1 cellular context compared by ENCODE assay signal in the genomic region with DNA sequence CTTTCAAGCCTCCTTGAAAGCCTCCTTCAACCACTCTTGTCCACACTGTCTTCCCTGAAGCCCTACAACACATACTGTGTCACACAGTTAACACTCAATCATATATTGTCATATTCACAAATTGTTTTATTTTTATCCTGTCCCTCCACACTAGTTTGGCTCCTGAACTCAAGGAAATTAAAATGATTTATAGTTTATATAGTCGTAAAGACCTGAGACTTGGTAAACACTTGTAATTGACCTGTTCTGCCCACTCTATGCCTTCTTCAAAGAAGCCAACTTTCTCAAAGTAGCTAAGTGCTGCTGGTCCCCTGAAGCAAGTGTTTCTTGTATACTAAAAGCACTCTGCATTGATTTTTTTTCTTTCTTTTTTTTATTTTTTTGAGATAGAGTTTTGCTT.
TF ChIP-seq lines count a peak whose summit lies in the region.

No MANE protein-coding gene starts in this region.

TF ChIP-seq in HepG2, 621 proteins besides CTCF, POLR2A, EP300 and RAD21:
- TF ChIP-seq EEA1 (CRISPR knock-in tag; IDR thresholded peaks at IDR 0.05; ENCODE audit: borderline replicate concordance) = no peak
- no peak for TF ChIP-seq ZNF34 (CRISPR knock-in tag; IDR thresholded peaks at IDR 0.05; ENCODE audit: borderline replicate concordance)
- TF ChIP-seq SMC3 (IDR thresholded peaks at IDR 0.05; ENCODE audit: low read length) = no peak
- no peak for TF ChIP-seq FLYWCH1 (CRISPR knock-in tag; IDR thresholded peaks at IDR 0.05)
- TF ChIP-seq MYC (CRISPR knock-in tag; IDR thresholded peaks at IDR 0.05; ENCODE audit: borderline replicate concordance) = no peak
- no peak for TF ChIP-seq RFX1 (IDR thresholded peaks at IDR 0.05)
- no peak for TF ChIP-seq ZNF235 (CRISPR knock-in tag; IDR thresholded peaks at IDR 0.05; ENCODE audit: borderline replicate concordance)
- no peak for TF ChIP-seq POLR2AphosphoS2 (IDR thresholded peaks at IDR 0.05; ENCODE audit: low read depth, low read length)
- TF ChIP-seq REPIN1 (CRISPR knock-in tag; IDR thresholded peaks at IDR 0.05; ENCODE audit: borderline replicate concordance, low read depth) = no peak
- TF ChIP-seq, protein P1, sequence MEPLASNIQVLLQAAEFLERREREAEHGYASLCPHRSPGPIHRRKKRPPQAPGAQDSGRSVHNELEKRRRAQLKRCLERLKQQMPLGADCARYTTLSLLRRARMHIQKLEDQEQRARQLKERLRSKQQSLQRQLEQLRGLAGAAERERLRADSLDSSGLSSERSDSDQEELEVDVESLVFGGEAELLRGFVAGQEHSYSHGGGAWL (CRISPR knock-in tag; IDR thresholded peaks at IDR 0.05) = no peak
- TF ChIP-seq ARID2 (CRISPR knock-in tag; IDR thresholded peaks at IDR 0.05; ENCODE audit: borderline replicate concordance) = no peak
